Comparison of ENCODE assay signal across 17 cellular contexts in genomic region chr2:152650768-152651371, GRCh38.
"Had no signal": no experiment of that assay in that cellular context is flagged by ENCODE, and none has a peak within 500 bp of the region (broad histone marks: within the 10 kb centered on the region; RNA-seq: fewer than 3 reads in every experiment).

No MANE protein-coding gene starts in this region.

- H3K27ac ChIP-seq: ascending aorta, breast epithelium, gastrocnemius medialis, left lung, psoas muscle, skin epidermis, thyroid gland had no signal

- H3K4me1 Mint-ChIP-seq: activated T-helper 17 cell treated with anti-CD3 and anti-CD28 coated beads, Interleukin-2, amount 50 U/mL, for 72 hours had no signal

- H3K4me3 ChIP-seq: ascending aorta, breast epithelium, gastrocnemius medialis, left lung, psoas muscle, skin epidermis, thyroid gland had no signal

- DNase-seq: activated naive CD4-positive, alpha-beta T cell treated with Interleukin-2 at 50 U/mL for 16 hours; cerebellar nuclear complex; effector CD4-positive, alpha-beta T cell; gastrocnemius medialis; head of caudate nucleus; left lung; psoas muscle; right cardiac atrium; stimulated activated CD4-positive, alpha-beta T cell treated with anti-CD3 and anti-CD28 coated beads, Interleukin-4, amount 100 ng/mL, for 1 hour; T-helper 1 cell; thyroid gland had no signal

- H3K27me3 Mint-ChIP-seq: activated T-helper 17 cell treated with anti-CD3 and anti-CD28 coated beads, Interleukin-2, amount 50 U/mL, for 72 hours had no signal

- H3K9me3 Mint-ChIP-seq: activated T-helper 17 cell treated with anti-CD3 and anti-CD28 coated beads, Interleukin-2, amount 50 U/mL, for 72 hours had no signal

- H3K4me3 Mint-ChIP-seq: activated T-helper 17 cell treated with anti-CD3 and anti-CD28 coated beads, Interleukin-2, amount 50 U/mL, for 72 hours had no signal

- H3K27me3 ChIP-seq: ascending aorta, breast epithelium, gastrocnemius medialis, left lung, thyroid gland had no signal

- H3K27ac Mint-ChIP-seq: activated T-helper 17 cell treated with anti-CD3 and anti-CD28 coated beads, Interleukin-2, amount 50 U/mL, for 72 hours had no signal

- ATAC-seq: activated CD4-positive, CD25-positive, alpha-beta regulatory T cell treated with anti-CD3 and anti-CD28 coated beads, Interleukin-2, amount 50 U/mL, for 24 hours; activated T-helper 17 cell treated with anti-CD3 and anti-CD28 coated beads, Interleukin-2, amount 50 U/mL, for 72 hours; esophagus mucosa; gastrocnemius medialis; left lung; psoas muscle; right cardiac atrium had no signal
